ENCODE assay signal across 8 cellular contexts in the genomic region with DNA sequence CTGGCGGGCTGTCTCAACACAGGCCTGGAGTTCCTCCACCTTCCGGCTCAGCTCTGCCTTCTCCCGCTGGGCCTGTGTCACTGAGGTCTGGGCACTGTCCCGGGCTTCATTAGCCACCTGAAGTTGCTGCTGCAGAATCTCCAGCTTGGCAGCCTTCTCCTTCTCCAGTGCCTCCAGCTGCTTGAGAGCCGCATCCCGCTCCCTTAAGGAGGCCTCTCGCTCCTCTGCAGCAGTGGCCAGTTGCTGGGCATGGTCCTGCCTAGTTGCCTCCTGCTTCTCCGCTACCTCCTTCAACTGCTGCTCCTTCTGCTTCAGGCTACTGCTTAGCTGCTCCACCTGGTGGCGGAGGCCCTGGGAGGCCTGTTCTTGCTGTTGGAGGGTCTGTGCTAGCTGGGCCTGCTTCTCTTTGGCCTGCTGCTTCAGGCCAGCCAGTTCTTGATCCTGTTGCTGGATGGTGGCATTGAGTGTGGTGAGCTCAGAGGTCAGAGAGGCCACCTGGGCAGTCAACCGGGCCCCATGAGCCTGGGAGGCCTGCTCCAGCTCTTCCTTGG. TPM values are rescaled to one million over a fixed set of nuclear protein-coding genes. Genes with fewer than 3 reads are reported as not detected.
DNase-seq lines count a peak whose midpoint lies in the region; ATAC-seq and TF ChIP-seq lines count a peak whose summit lies in the region.

No MANE protein-coding gene starts in this region.

- peak overlapping the region; percentile 61 for H3K27ac Mint-ChIP-seq in activated B cell treated with CpG ODN at 0.5 μM for 24 hours

- WGBS in GM23248 (ENCODE audit: low coverage in 1 of 2, low lambda C conversion rate in 2 of 2, missing lambda C conversion rate in 2 of 2), 2 experiments = 85 to 88% methylated on average over 10 of the region's 10 CpGs

- no peaks in the 10 kb centered on the region for H3K27me3 Mint-ChIP-seq in activated B cell treated with CpG ODN at 0.5 μM for 24 hours

- DNase-seq in BE2C (peak; percentile 63), GM23248 (peak; percentile 40), activated B cell treated with CpG ODN at 0.5 μM for 24 hours (no peak), left kidney (ENCODE audit: low read depth, low spot score) (peak; percentile 76), middle frontal gyrus (ENCODE audit: extremely low spot score, low spot score) (no peak), tibial artery (no peak)

- H3K4me1 ChIP-seq in BE2C = no peaks in the 10 kb centered on the region
- peaks cover 11% of the 10 kb centered on the region for H3K4me1 ChIP-seq in GM23248 (ENCODE audit: insufficient read depth)
- H3K4me1 ChIP-seq in tibial artery = peaks cover 4 to 37% (median 25%) of the 10 kb centered on the region in 4 donors

- H3K9me2 ChIP-seq in GM23248 (ENCODE audit: insufficient read depth) = no peaks in the 10 kb centered on the region

- peak; percentile 51 for TF ChIP-seq CTCF in BE2C (IDR thresholded peaks at IDR 0.05; ENCODE audit: low read depth, low read length)
- TF ChIP-seq CTCF in activated B cell treated with CpG ODN at 0.5 μM for 24 hours (IDR thresholded peaks at IDR 0.05) = no peak
- peak in 1 of 2 experiments; percentile 9 for TF ChIP-seq CTCF in tibial artery (IDR thresholded peaks at IDR 0.05)

- peaks cover 19% of the 10 kb centered on the region for H3F3A ChIP-seq in GM23248 (ENCODE audit: insufficient read depth)

- H3K27me3 ChIP-seq in BE2C (no peaks in the 10 kb centered on the region), GM23248 (replicated peaks; ENCODE audit: insufficient read depth) (no peaks in the 10 kb centered on the region), tibial artery (no peaks in the 10 kb centered on the region)

- POLR2A ChIA-PET in activated B cell treated with CpG ODN at 0.5 μM for 24 hours (lab: Charles Lee) = interaction anchor here (0.7 to 1.6 kb wide), 3 partner anchors 24 to 396 kb away, joined by 3 to 6 read pairs (median 4); no protein-coding TSS in a partner anchor

- no peak overlapping the region for H3K4me2 ChIP-seq in GM23248 (ENCODE audit: unreplicated experiment)

- H3K9ac ChIP-seq in GM23248 = no peak overlapping the region

- intact Hi-C loops in activated B cell treated with CpG ODN at 0.5 μM for 24 hours (cut with micrococcal nuclease) (loop anchor here (1.0 kb wide), 1 partner anchor 38 kb away; no protein-coding TSS in a partner anchor), tibial artery (cut with DNase I; ENCODE audit: low total_unique reads) (no loop called here)

- no peaks in the 10 kb centered on the region for H3K4me1 Mint-ChIP-seq in activated B cell treated with CpG ODN at 0.5 μM for 24 hours

- H3K4me3 ChIP-seq in BE2C (ENCODE audit: low read depth, low read length) = no peak overlapping the region
- H3K4me3 ChIP-seq in GM23248 = no peak overlapping the region
- no peak overlapping the region for H3K4me3 ChIP-seq in tibial artery

- in situ Hi-C loops in GM23248 (cut with MboI) = no loop called here

- H4K20me1 ChIP-seq in GM23248 (ENCODE audit: insufficient read depth) = no peaks in the 10 kb centered on the region

- ATAC-seq in activated B cell treated with CpG ODN at 0.5 μM for 24 hours (ENCODE audit: low read depth) (no peak), HG02642 (IDR thresholded peaks at IDR 0.05; ENCODE audit: poor library complexity, unreplicated experiment) (no peak), GM18511 (IDR thresholded peaks at IDR 0.05; ENCODE audit: unreplicated experiment) (no peak)

- peaks cover 33% of the 10 kb centered on the region for H3K79me2 ChIP-seq in GM23248 (ENCODE audit: insufficient read depth)

- no peaks in the 10 kb centered on the region for H3K9me3 ChIP-seq in BE2C
- no peaks in the 10 kb centered on the region for H3K9me3 ChIP-seq in GM23248 (ENCODE audit: low read depth)
- no peaks in the 10 kb centered on the region for H3K9me3 ChIP-seq in tibial artery

- no peaks in the 10 kb centered on the region for H3K9me3 Mint-ChIP-seq in activated B cell treated with CpG ODN at 0.5 μM for 24 hours

- peaks cover 97% of the 10 kb centered on the region for H3K36me3 Mint-ChIP-seq in activated B cell treated with CpG ODN at 0.5 μM for 24 hours (ENCODE audit: low read depth)

- H3K4me3 Mint-ChIP-seq in activated B cell treated with CpG ODN at 0.5 μM for 24 hours = no peak overlapping the region

- no peak overlapping the region for H2AFZ ChIP-seq in GM23248

- H3K27ac ChIP-seq in GM23248 (no peak overlapping the region), tibial artery (no peak overlapping the region)

- H3K36me3 ChIP-seq in BE2C (peaks cover 98% of the 10 kb centered on the region), GM23248 (ENCODE audit: low read depth) (peaks cover 76% of the 10 kb centered on the region), tibial artery (peaks cover 98 to 100% (median 100%) of the 10 kb centered on the region in 3 donors)

- CTCF ChIA-PET in activated B cell treated with CpG ODN at 0.5 μM for 24 hours (lab: Charles Lee) = interaction anchor here (0.8 to 5.2 kb wide), 14 partner anchors 10 to 415 kb away, joined by 3 to 60 read pairs (median 4); partner anchors contain the start of genes IL18BP and XNDC1N

RNA-seq across cellular contexts. Expression of gene IL18BP, which starts 16.9 kb away (rescaled TPM):
- 21.4 TPM for polyA plus RNA-seq in BE2C (2012; ENCODE audit: insufficient read depth, insufficient read length, low read depth)
- total RNA-seq in GM23248 (2014; rRNA removed; shearing (Covaris generic)) = 2.5 and 4.8 TPM in 2 replicates
- 0.14 and 0.44 TPM in 2 replicates for polyA plus RNA-seq in GM23248 (2016; fragmentation: Nextera tagmentation; extraction: Ambion mirVana)
- 26.8 and 27.5 TPM in 2 replicates for total RNA-seq in activated B cell treated with CpG ODN at 0.5 μM for 24 hours

Comparison
In these comparisons a context has a peak if more than half of its experiments do, and no peak if none do; other contexts are left out.
1. DNase-seq: peak in BE2C (single experiment), GM23248 (single experiment) and left kidney (single experiment); none in activated B cell treated with CpG ODN at 0.5 μM for 24 hours (single experiment), middle frontal gyrus (single experiment) and tibial artery (0 of 2).